20 cellular contexts compared by ENCODE assay signal in the genomic region with DNA sequence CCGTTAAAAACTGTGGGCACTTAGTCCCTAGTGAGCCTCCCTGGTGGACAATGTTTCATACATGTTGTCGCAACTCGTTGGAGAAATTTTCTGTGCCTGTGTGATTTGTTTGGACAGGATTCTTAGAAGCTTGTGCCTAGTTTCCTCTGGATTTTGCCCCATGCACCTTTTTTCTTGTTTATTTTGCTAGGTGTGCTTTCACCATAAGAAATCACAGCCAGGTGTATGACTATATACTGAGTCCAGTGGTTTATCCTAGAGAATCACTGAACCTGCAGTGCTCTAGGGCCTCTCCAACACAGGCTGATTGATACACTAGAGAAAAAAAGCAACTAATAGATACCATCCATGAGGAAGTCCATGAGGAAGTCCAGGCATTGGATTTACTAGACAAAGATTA.
A peak's percentile ranks its signal among the peaks of the same experiment; 100 is the strongest.
DNase-seq lines count a peak whose midpoint lies in the region; ATAC-seq and TF ChIP-seq lines count a peak whose summit lies in the region.
"Had no signal": no experiment of that assay in that cellular context is flagged by ENCODE, and none has a peak within 500 bp of the region (broad histone marks: within the 10 kb centered on the region; RNA-seq: fewer than 3 reads in every experiment).

No MANE protein-coding gene starts in this region.

- POLR2A ChIA-PET in GM10248 (lab: Yijun Ruan, JAX): no interaction called here

- peak; percentile 11 for DNase-seq in activated CD8-positive, alpha-beta memory T cell treated with anti-CD3 and anti-CD28 coated beads for 24 hours
- DNase-seq in activated CD8-positive, alpha-beta memory T cell treated with anti-CD3 and anti-CD28 coated beads, Interleukin-2, amount 50 U/mL, for 48 hours: no peak
- DNase-seq in ecto neural progenitor cell (ENCODE audit: low spot score) (peak; percentile 3), islet precursor cell (peak; percentile 15), GM10248 (ENCODE audit: extremely low spot score) (no peak)
- DNase-seq: 8988T; ACHN; AML-193; BE2C; Calu3; CD4-positive, alpha-beta T cell; COR-L47; DMS53; DMS79 treated with DMSO at 0.1 percent for 48 hours; GF-D8; GM23248; H7; HCEC 1CT had no signal

- ATAC-seq in GM21381 (IDR thresholded peaks at IDR 0.05; ENCODE audit: unreplicated experiment): no peak
- ATAC-seq: A549 had no signal

- CTCF ChIA-PET in GM10248 (lab: Yijun Ruan, JAX): interaction anchor here (2.1 kb wide), 1 partner anchor 12 kb away, joined by 13 read pairs; no protein-coding TSS in a partner anchor

- no peak for TF ChIP-seq CTCF in GM10248 (IDR thresholded peaks at IDR 0.05; ENCODE audit: control extremely low read depth, extremely low read depth, low read depth, missing control alignments)

Comparison
In these comparisons a context has a peak if more than half of its experiments do, and no peak if none do; other contexts are left out.
1. DNase-seq: peak in activated CD8-positive, alpha-beta memory T cell treated with anti-CD3 and anti-CD28 coated beads for 24 hours (single experiment), ecto neural progenitor cell (single experiment) and islet precursor cell (single experiment); none in activated CD8-positive, alpha-beta memory T cell treated with anti-CD3 and anti-CD28 coated beads, Interleukin-2, amount 50 U/mL, for 48 hours (single experiment) and GM10248 (single experiment).